Comparison of ENCODE assay signal across 8 cellular contexts in genomic region chr13:28131646-28132045, GRCh38. TPM values are rescaled to one million over a fixed set of nuclear protein-coding genes. Genes with fewer than 3 reads are reported as not detected.
"Had no signal": no experiment of that assay in that cellular context is flagged by ENCODE, and none has a peak within 500 bp of the region (broad histone marks: within the 10 kb centered on the region; RNA-seq: fewer than 3 reads in every experiment).

No MANE protein-coding gene starts in this region.

- ATAC-seq: GM23338 had no signal

- H3K4me1 ChIP-seq: HAP-1 had no signal

- H3K27ac ChIP-seq: GM23248 had no signal

- DNase-seq: GM23248, GOT3, H7, H9, HCEC 1CT, HFFc6 had no signal

- H3K9me3 ChIP-seq: HAP-1 had no signal

- H3K9ac ChIP-seq: GM23248 had no signal

- H3K4me2 ChIP-seq: GM23338 had no signal

- H3K36me3 ChIP-seq: HAP-1 had no signal

- H2AFZ ChIP-seq: GM23248, GM23338 had no signal

- H3K4me3 ChIP-seq: GM23248, GM23338, HAP-1 had no signal

RNA-seq across cellular contexts. Expression of gene FLT3, which starts 31.3 kb away (rescaled TPM):
- total RNA-seq: GM23248, HFFc6 had no signal
- polyA plus RNA-seq: GM23248 had no signal
